Comparison of ENCODE assay signal across 8 cellular contexts in genomic region chr11:65890324-65891179, GRCh38. TPM values are rescaled to one million over a fixed set of nuclear protein-coding genes. Genes with fewer than 3 reads are reported as not detected.
DNase-seq lines count a peak whose midpoint lies in the region; ATAC-seq lines count a peak whose summit lies in the region.

TSS of gene CCDC85B (plus strand) at chr11:65890673. CDS start at chr11:65890784, 111 bp downstream.

- H3K9me3 Mint-ChIP-seq in effector memory CD8-positive, alpha-beta T cell, result no peaks in the 10 kb centered on the region

- peak within 1 kb of the TSS; percentile 39 to 97 for H3K4ac ChIP-seq in mesenchymal stem cell (ENCODE audit: low read depth in 1 of 2, low read length in 2 of 2)

- H4K8ac ChIP-seq in mesenchymal stem cell (ENCODE audit: low read length), result peak within 1 kb of the TSS; percentile 87

- peak within 1 kb of the TSS; percentile 97 for H2BK15ac ChIP-seq in mesenchymal stem cell (ENCODE audit: low read depth, poor library complexity, severe bottlenecking)

- H3K4me3 ChIP-seq in HUES6 (ENCODE audit: low read depth, low read length) (peak within 1 kb of the TSS; percentile 94), NT2/D1 (ENCODE audit: insufficient read length, low read depth) (peak within 1 kb of the TSS; percentile 89), mesenchymal stem cell (ENCODE audit: insufficient read depth in 1 of 2, low read depth in 1 of 2, low read length in 2 of 2) (peak within 1 kb of the TSS; percentile 63 to 87)

- H3K14ac ChIP-seq in mesenchymal stem cell (ENCODE audit: low read length in 2 of 2), result peak within 1 kb of the TSS; percentile 5 to 98

- H3K9me3 ChIP-seq in HUES6 (ENCODE audit: control insufficient read depth, insufficient read depth, low read depth, low read length) (no peaks in the 10 kb centered on the region), NT2/D1 (ENCODE audit: insufficient read depth, low read length) (peaks cover 9% of the 10 kb centered on the region; the same call in 1 of the 2 replicates), mesenchymal stem cell (ENCODE audit: control insufficient read depth, low read length) (no peaks in the 10 kb centered on the region)

- peak within 1 kb of the TSS; percentile 91 for H2BK120ac ChIP-seq in mesenchymal stem cell (ENCODE audit: low read depth, low read length)

- no peak within 1 kb of the TSS for H2BK5ac ChIP-seq in mesenchymal stem cell (ENCODE audit: low read depth, low read length, poor library complexity, severe bottlenecking)

- peak within 1 kb of the TSS; percentile 97 for H3K4me2 ChIP-seq in mesenchymal stem cell (ENCODE audit: low read length, poor library complexity, severe bottlenecking)

- H3K9ac ChIP-seq in HUES6 (ENCODE audit: low read length) (peak within 1 kb of the TSS; percentile 86), NT2/D1 (ENCODE audit: insufficient read length, low read depth) (peak within 1 kb of the TSS; percentile 99), mesenchymal stem cell (ENCODE audit: low read length) (peak within 1 kb of the TSS; percentile 94)

- H3K27ac ChIP-seq in HUES6 (ENCODE audit: low read depth, low read length) (peak within 1 kb of the TSS; percentile 73; the same call in 1 of the 2 replicates), mesenchymal stem cell (ENCODE audit: low read length, poor library complexity, severe bottlenecking) (peak within 1 kb of the TSS; percentile 79)

- peak within 1 kb of the TSS; percentile 93 for H4K91ac ChIP-seq in mesenchymal stem cell (ENCODE audit: low read length)

- peak within 1 kb of the TSS; percentile 94 to 96 for H3K18ac ChIP-seq in mesenchymal stem cell (ENCODE audit: low read depth in 1 of 2, low read length in 2 of 2)

- H3K27me3 ChIP-seq in HUES6 (ENCODE audit: control insufficient read depth, insufficient read depth, low read length) (peaks cover 14% of the 10 kb centered on the region), NT2/D1 (ENCODE audit: insufficient read depth, insufficient read length) (peaks cover 14% of the 10 kb centered on the region), mesenchymal stem cell (ENCODE audit: control insufficient read depth in 1 of 2, insufficient read depth in 1 of 2, low read length in 2 of 2) (no peaks in the 10 kb centered on the region)

- H2AK5ac ChIP-seq in mesenchymal stem cell (ENCODE audit: low read length, severe bottlenecking), result peak within 1 kb of the TSS; percentile 34

- peak within 1 kb of the TSS; percentile 22 to 84 for H3K23ac ChIP-seq in mesenchymal stem cell (ENCODE audit: low read length in 2 of 2)

- ATAC-seq in GM21367 (IDR thresholded peaks at IDR 0.05; ENCODE audit: unreplicated experiment), result peak; percentile 40
- ATAC-seq in effector memory CD8-positive, alpha-beta T cell (replicated peaks), result peak; percentile 71

- peaks cover 7% of the 10 kb centered on the region for H3K79me1 ChIP-seq in mesenchymal stem cell (replicated peaks; ENCODE audit: low read length, poor library complexity, severe bottlenecking)

- WGBS in mesenchymal stem cell, result under 1% methylated on average over 88 of the region's 92 CpGs

- peak within 1 kb of the TSS; percentile 51 to 74 for H2BK12ac ChIP-seq in mesenchymal stem cell (ENCODE audit: low read length in 2 of 2)

- H3K36me3 ChIP-seq in HUES6 (ENCODE audit: control insufficient read depth, insufficient read depth, low read length), result peaks cover 19% of the 10 kb centered on the region
- H3K36me3 ChIP-seq in NT2/D1 (ENCODE audit: insufficient read depth, insufficient read length, low read length), result peaks cover 55% of the 10 kb centered on the region
- peaks cover 46% of the 10 kb centered on the region in 2 experiments for H3K36me3 ChIP-seq in mesenchymal stem cell (ENCODE audit: control insufficient read depth in 1 of 2, insufficient read depth in 2 of 2, low read depth in 1 of 2, low read length in 2 of 2)

- H3K27me3 Mint-ChIP-seq in effector memory CD8-positive, alpha-beta T cell, result no peaks in the 10 kb centered on the region

- peaks cover 35% of the 10 kb centered on the region for H3K36me3 Mint-ChIP-seq in effector memory CD8-positive, alpha-beta T cell (ENCODE audit: insufficient read depth)

- peaks cover 51 to 59% of the 10 kb centered on the region in 2 donors for H3K4me1 Mint-ChIP-seq in effector memory CD8-positive, alpha-beta T cell (ENCODE audit: low read depth in 2 of 2)

- H3K4me1 ChIP-seq in HUES6 (ENCODE audit: control insufficient read depth, insufficient read depth, low read length) (peaks cover 32% of the 10 kb centered on the region), NT2/D1 (ENCODE audit: insufficient read depth, insufficient read length) (peaks cover 17% of the 10 kb centered on the region), mesenchymal stem cell (ENCODE audit: control insufficient read depth, insufficient read depth, low read depth, low read length) (peaks cover 42% of the 10 kb centered on the region)

- H2AFZ ChIP-seq in mesenchymal stem cell (ENCODE audit: low read depth, low read length), result peak within 1 kb of the TSS; percentile 29

- DNase-seq in COLO668 (lab: John Stamatoyannopoulos, UW; ENCODE audit: unreplicated experiment), result peak; percentile 98
- peak; percentile 90 for DNase-seq in NT2/D1 (ENCODE audit: low read depth, low spot score)
- DNase-seq in activated CD8-positive, alpha-beta memory T cell treated with anti-CD3 and anti-CD28 coated beads for 48 hours (ENCODE audit: low read depth in 2 of 3, low spot score in 2 of 3), result peak; percentile 95 to 99 (median 97)
- DNase-seq in effector memory CD8-positive, alpha-beta T cell, result peak; percentile 96 to 98 (median 98)
- peak; percentile 97 for DNase-seq in mesenchymal stem cell
- DNase-seq in stimulated activated CD8-positive, alpha-beta memory T cell treated with anti-CD3 and anti-CD28 coated beads, Interleukin-12 subunit alpha, Interleukin-12 subunit beta, amount 100 ng/mL, for 24 hours (ENCODE audit: extremely low read depth), result peak; percentile 96

- H3K27ac Mint-ChIP-seq in effector memory CD8-positive, alpha-beta T cell, result peak within 1 kb of the TSS; percentile 92 to 97

- H3K4me3 Mint-ChIP-seq in effector memory CD8-positive, alpha-beta T cell, result peak within 1 kb of the TSS; percentile 89 to 93

RNA-seq across cellular contexts. Expression of gene CCDC85B, which starts in this region (rescaled TPM):
- polyA plus RNA-seq in mesenchymal stem cell (2013, experiment 1 of 2), result 16.4 TPM
- polyA plus RNA-seq in mesenchymal stem cell (2013, experiment 2 of 2), result 16.3 TPM

Comparison
In these comparisons a context has a peak if more than half of its experiments do, and no peak if none do; other contexts are left out.
1. Peak in every context shown above with its lines: DNase-seq, ATAC-seq, H3K4me3 ChIP-seq and H3K27ac ChIP-seq.